ENCODE assay signal across 10 cellular contexts in genomic region chr6:159973406-159973805, GRCh38. TPM values are rescaled to one million over a fixed set of nuclear protein-coding genes. Genes with fewer than 3 reads are reported as not detected.
A peak's percentile ranks its signal among the peaks of the same experiment; 100 is the strongest.
DNase-seq lines count a peak whose midpoint lies in the region; ATAC-seq and TF ChIP-seq lines count a peak whose summit lies in the region.
"Had no signal": no experiment of that assay in that cellular context is flagged by ENCODE, and none has a peak within 500 bp of the region (broad histone marks: within the 10 kb centered on the region; RNA-seq: fewer than 3 reads in every experiment).

No MANE protein-coding gene starts in this region.

- H3K4me1 ChIP-seq in ACC112 (ENCODE audit: control insufficient read depth, insufficient read depth, low read length, unreplicated experiment) (peaks cover 60% of the 10 kb centered on the region), neural progenitor cell (peaks cover 35% of the 10 kb centered on the region)
- peaks cover 68% of the 10 kb centered on the region for H3K4me1 ChIP-seq in CD8-positive, alpha-beta T cell (ENCODE audit: insufficient read depth, low read length)

- no peak for ATAC-seq in CD8-positive, alpha-beta T cell
- no peak for ATAC-seq in activated CD8-positive, alpha-beta T cell treated with anti-CD3 and anti-CD28 coated beads, Interleukin-2, amount 10 ng/mL, durations not matched to agents 7 days and 5 days
- no peak for ATAC-seq in GM21526 (IDR thresholded peaks at IDR 0.05; ENCODE audit: low FRiP score, unreplicated experiment)

- no peaks in the 10 kb centered on the region for H3F3A ChIP-seq in neural progenitor cell (ENCODE audit: low read depth)

- H3K9me3 Mint-ChIP-seq in CD8-positive, alpha-beta T cell = no peaks in the 10 kb centered on the region
- H3K9me3 Mint-ChIP-seq in activated CD8-positive, alpha-beta T cell treated with anti-CD3 and anti-CD28 coated beads, Interleukin-2, amount 10 ng/mL, durations not matched to agents 7 days and 5 days (ENCODE audit: insufficient read depth) = no peaks in the 10 kb centered on the region
- H3K9me3 Mint-ChIP-seq in mesothelial cell of epicardium = no peaks in the 10 kb centered on the region
- no peaks in the 10 kb centered on the region for H3K9me3 Mint-ChIP-seq in neural progenitor cell

- TF ChIP-seq CTCF in CD8-positive, alpha-beta T cell (IDR thresholded peaks at IDR 0.05) = no peak
- no peak for TF ChIP-seq CTCF in mesothelial cell of epicardium (IDR thresholded peaks at IDR 0.05; ENCODE audit: unreplicated experiment)
- no peak for TF ChIP-seq CTCF in neural progenitor cell (IDR thresholded peaks at IDR 0.05)

- DNase-seq in CD8-positive, alpha-beta T cell = no peak
- no peak for DNase-seq in activated CD8-positive, alpha-beta T cell treated with anti-CD3 and anti-CD28 coated beads, Interleukin-2, amount 10 ng/mL, durations not matched to agents 7 days and 5 days
- DNase-seq in mesothelial cell of epicardium (ENCODE audit: low spot score in 2 of 2, unreplicated experiment in 2 of 2) (no peak), GM03348 (ENCODE audit: low spot score) (no peak), GF-D8 (lab: John Stamatoyannopoulos, UW) (no peak), neural progenitor cell (ENCODE audit: low spot score) (no peak)
- DNase-seq: NK-92 treated with Interleukin-12 subunit alpha and Interleukin-12 subunit beta, amount 100 ng/mL, for 24 hours had no signal

- POLR2A ChIA-PET in CD8-positive, alpha-beta T cell (lab: Charles Lee) = interaction anchor here (0.5 to 2.3 kb wide), 3 partner anchors 9 to 1814 kb away, joined by 3 to 7 read pairs (median 3); no protein-coding TSS in a partner anchor
- POLR2A ChIA-PET in activated CD8-positive, alpha-beta T cell treated with anti-CD3 and anti-CD28 coated beads, Interleukin-2, amount 10 ng/mL, durations not matched to agents 7 days and 5 days (lab: Charles Lee) = interaction anchor here (1.1 to 1.5 kb wide), 3 partner anchors 10 to 56 kb away, joined by 4 read pairs; no protein-coding TSS in a partner anchor

- CTCF ChIA-PET in CD8-positive, alpha-beta T cell (lab: Charles Lee) = interaction anchor here (1.0 kb wide), 1 partner anchor 9 kb away, joined by 3 read pairs; no protein-coding TSS in a partner anchor
- CTCF ChIA-PET in activated CD8-positive, alpha-beta T cell treated with anti-CD3 and anti-CD28 coated beads, Interleukin-2, amount 10 ng/mL, durations not matched to agents 7 days and 5 days (lab: Charles Lee) = interaction anchor here (1.3 to 2.1 kb wide), 4 partner anchors 10 to 66 kb away, joined by 3 to 14 read pairs (median 6); no protein-coding TSS in a partner anchor

- intact Hi-C loops in CD8-positive, alpha-beta T cell (cut with DNase I, micrococcal nuclease) = loop anchor here in 1 of 2 experiments (10.0 kb wide), 1 partner anchor 1301 kb away; the partner anchor contains the start of gene AGPAT4

- H3K36me3 ChIP-seq in ACC112 (ENCODE audit: insufficient read depth, low read length) = no peaks in the 10 kb centered on the region
- no peaks in the 10 kb centered on the region for H3K36me3 ChIP-seq in CD8-positive, alpha-beta T cell (ENCODE audit: insufficient read depth, low read length)
- H3K36me3 ChIP-seq in neural progenitor cell = no peaks in the 10 kb centered on the region
- H3K36me3 ChIP-seq: brain microvascular endothelial cell had no signal

- no peaks in the 10 kb centered on the region for H3K27me3 Mint-ChIP-seq in CD8-positive, alpha-beta T cell (ENCODE audit: low read depth)
- H3K27me3 Mint-ChIP-seq in activated CD8-positive, alpha-beta T cell treated with anti-CD3 and anti-CD28 coated beads, Interleukin-2, amount 10 ng/mL, durations not matched to agents 7 days and 5 days (ENCODE audit: low read depth) = no peaks in the 10 kb centered on the region
- no peaks in the 10 kb centered on the region for H3K27me3 Mint-ChIP-seq in mesothelial cell of epicardium (ENCODE audit: low read depth)
- peaks cover 7% of the 10 kb centered on the region for H3K27me3 Mint-ChIP-seq in neural progenitor cell (ENCODE audit: insufficient read depth, low read depth)

- peaks cover 90% of the 10 kb centered on the region for H3K79me2 ChIP-seq in ACC112 (ENCODE audit: control insufficient read depth, insufficient read depth, low read length, unreplicated experiment)
- peaks cover 93% of the 10 kb centered on the region for H3K79me2 ChIP-seq in neural progenitor cell (ENCODE audit: low read depth)

- H2AFZ ChIP-seq in ACC112 (ENCODE audit: low read length, unreplicated experiment) (no peak overlapping the region), neural progenitor cell (replicated peaks) (no peak overlapping the region)

- H3K4me1 Mint-ChIP-seq in CD8-positive, alpha-beta T cell (ENCODE audit: low read depth) = peaks cover 85% of the 10 kb centered on the region
- peaks cover 78% of the 10 kb centered on the region for H3K4me1 Mint-ChIP-seq in activated CD8-positive, alpha-beta T cell treated with anti-CD3 and anti-CD28 coated beads, Interleukin-2, amount 10 ng/mL, durations not matched to agents 7 days and 5 days (ENCODE audit: low read depth)
- H3K4me1 Mint-ChIP-seq in mesothelial cell of epicardium (peaks cover 57% of the 10 kb centered on the region), neural progenitor cell (peaks cover 61% of the 10 kb centered on the region)

- H4K20me1 ChIP-seq in neural progenitor cell (ENCODE audit: low read depth) = peaks cover 64% of the 10 kb centered on the region

- H3K4me3 ChIP-seq in ACC112 (ENCODE audit: low read depth, low read length) = no peak overlapping the region
- no peak overlapping the region for H3K4me3 ChIP-seq in CD8-positive, alpha-beta T cell (ENCODE audit: low read depth, low read length)
- H3K4me3 ChIP-seq in neural progenitor cell = no peak overlapping the region

- peak overlapping the region; percentile 53 for H3K27ac Mint-ChIP-seq in CD8-positive, alpha-beta T cell
- peak overlapping the region; percentile 37 for H3K27ac Mint-ChIP-seq in activated CD8-positive, alpha-beta T cell treated with anti-CD3 and anti-CD28 coated beads, Interleukin-2, amount 10 ng/mL, durations not matched to agents 7 days and 5 days
- peak overlapping the region; percentile 21 for H3K27ac Mint-ChIP-seq in mesothelial cell of epicardium
- no peak overlapping the region for H3K27ac Mint-ChIP-seq in neural progenitor cell

- H3K4me2 ChIP-seq in neural progenitor cell = no peak overlapping the region

- H3K36me3 Mint-ChIP-seq in CD8-positive, alpha-beta T cell = peaks cover 4% of the 10 kb centered on the region
- peaks cover 22% of the 10 kb centered on the region for H3K36me3 Mint-ChIP-seq in activated CD8-positive, alpha-beta T cell treated with anti-CD3 and anti-CD28 coated beads, Interleukin-2, amount 10 ng/mL, durations not matched to agents 7 days and 5 days (ENCODE audit: low read depth)
- H3K36me3 Mint-ChIP-seq in mesothelial cell of epicardium (no peaks in the 10 kb centered on the region), neural progenitor cell (peaks cover 2% of the 10 kb centered on the region)

- no peak overlapping the region for H3K9ac ChIP-seq in neural progenitor cell

- no peaks in the 10 kb centered on the region for H3K27me3 ChIP-seq in ACC112 (ENCODE audit: insufficient read depth, low read length)
- no peaks in the 10 kb centered on the region for H3K27me3 ChIP-seq in CD8-positive, alpha-beta T cell (ENCODE audit: insufficient read depth, low read length)
- H3K27me3 ChIP-seq in neural progenitor cell = no peaks in the 10 kb centered on the region
- H3K27me3 ChIP-seq: brain microvascular endothelial cell had no signal

- peak overlapping the region; percentile 84; the same call in 1 of the 2 replicates for H3K27ac ChIP-seq in ACC112 (ENCODE audit: low read depth, low read length)
- H3K27ac ChIP-seq in CD8-positive, alpha-beta T cell (ENCODE audit: low read depth, low read length) = no peak overlapping the region
- H3K27ac ChIP-seq in neural progenitor cell = no peak overlapping the region
- H3K27ac ChIP-seq: brain microvascular endothelial cell had no signal

- H3K4me3 Mint-ChIP-seq in CD8-positive, alpha-beta T cell = no peak overlapping the region
- H3K4me3 Mint-ChIP-seq in activated CD8-positive, alpha-beta T cell treated with anti-CD3 and anti-CD28 coated beads, Interleukin-2, amount 10 ng/mL, durations not matched to agents 7 days and 5 days = no peak overlapping the region
- H3K4me3 Mint-ChIP-seq in mesothelial cell of epicardium (no peak overlapping the region), neural progenitor cell (no peak overlapping the region)

- no peaks in the 10 kb centered on the region for H3K9me3 ChIP-seq in CD8-positive, alpha-beta T cell (ENCODE audit: low read length)
- H3K9me3 ChIP-seq in neural progenitor cell (ENCODE audit: low read depth) = no peaks in the 10 kb centered on the region

RNA-seq across cellular contexts. Expression of gene IGF2R, which starts 4.5 kb away (rescaled TPM):
- 10 to 100 TPM; 38.5 to 40.6 TPM for total RNA-seq in CD8-positive, alpha-beta T cell
- total RNA-seq in activated CD8-positive, alpha-beta T cell treated with anti-CD3 and anti-CD28 coated beads, Interleukin-2, amount 10 ng/mL, durations not matched to agents 7 days and 5 days = 10 to 100 TPM; 57.4 to 59.8 TPM
- total RNA-seq in mesothelial cell of epicardium = 107 to 112 TPM (median 111 TPM) in 3 replicates
- 35.1 and 46.1 TPM in 2 replicates for total RNA-seq in neural progenitor cell (ENCODE audit: low replicate concordance)
